Comparison of ENCODE assay signal across 9 cellular contexts in the genomic region with DNA sequence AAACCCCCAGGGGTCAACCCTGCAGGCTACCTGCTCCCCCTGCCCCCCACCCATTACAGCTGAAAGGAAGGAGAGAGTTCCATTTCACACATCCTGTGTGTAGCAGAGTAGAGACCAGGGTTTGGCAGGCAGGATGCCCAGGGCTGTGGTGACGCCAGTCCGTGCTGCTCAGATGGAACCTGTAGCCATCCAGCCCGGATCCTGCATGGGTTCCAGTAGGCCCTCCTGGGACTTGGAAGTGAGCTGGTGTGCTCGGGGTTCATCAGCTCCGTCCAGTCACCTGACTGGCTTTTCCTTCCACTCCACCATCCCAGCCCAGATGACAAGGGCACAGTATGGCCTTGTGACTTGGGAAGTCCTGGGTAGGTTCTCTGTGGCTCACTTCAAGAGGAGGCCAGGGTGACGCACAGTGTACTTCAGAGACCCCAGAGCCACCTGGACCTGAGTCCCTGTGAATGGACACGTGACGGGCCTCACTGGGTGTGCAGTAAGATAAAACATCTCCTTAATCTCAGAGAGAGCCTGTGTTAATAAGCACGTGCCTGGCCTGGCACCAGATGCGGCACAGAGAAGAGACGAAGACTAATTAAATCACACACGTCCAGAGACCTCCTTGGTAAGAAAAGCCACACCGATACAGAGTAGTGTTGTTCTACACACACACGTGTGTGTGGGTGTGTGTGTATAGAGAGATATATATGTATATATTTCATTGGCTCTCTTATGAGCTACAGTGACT. TPM values are rescaled to one million over a fixed set of nuclear protein-coding genes. Genes with fewer than 3 reads are reported as not detected.
DNase-seq lines count a peak whose midpoint lies in the region; ATAC-seq and TF ChIP-seq lines count a peak whose summit lies in the region.
"Had no signal": no experiment of that assay in that cellular context is flagged by ENCODE, and none has a peak within 500 bp of the region (broad histone marks: within the 10 kb centered on the region; RNA-seq: fewer than 3 reads in every experiment).

No MANE protein-coding gene starts in this region.

- peaks cover 72 to 77% of the 10 kb centered on the region in 2 donors for H3K4me1 Mint-ChIP-seq in effector memory CD8-positive, alpha-beta T cell (ENCODE audit: low read depth in 2 of 2)

- no peaks in the 10 kb centered on the region for H3K27me3 Mint-ChIP-seq in effector memory CD8-positive, alpha-beta T cell

- H3K27ac Mint-ChIP-seq in effector memory CD8-positive, alpha-beta T cell: peak overlapping the region; percentile 89 to 93

- TF ChIP-seq CTCF in spleen (IDR thresholded peaks at IDR 0.05 in 8 of 11, conservative IDR thresholded peaks at IDR 0.05 in 3 of 11): no peak

- TF ChIP-seq POLR2A in spleen (IDR thresholded peaks at IDR 0.05): no peak

- H3K36me3 Mint-ChIP-seq in effector memory CD8-positive, alpha-beta T cell (ENCODE audit: insufficient read depth): peaks cover 70% of the 10 kb centered on the region

- H3K27me3 ChIP-seq in spleen (replicated peaks in 1 of 7): no peaks in the 10 kb centered on the region

- DNase-seq in NCI-H2081 (lab: John Stamatoyannopoulos, UW): peak; percentile 45 to 48
- DNase-seq in NCI-H2081 treated with DMSO at 0.1 percent for 48 hours (lab: John Stamatoyannopoulos, UW): no peak
- peak; percentile 78 to 81 for DNase-seq in NCI-H524 (lab: John Stamatoyannopoulos, UW)
- DNase-seq in effector memory CD8-positive, alpha-beta T cell: no peak
- DNase-seq in spleen: no peak
- no peak for DNase-seq in effector CD4-positive, alpha-beta T cell
- no peak for DNase-seq in left lobe of liver (ENCODE audit: low spot score)

- peak overlapping the region; percentile 76 to 97 for H3K4me3 Mint-ChIP-seq in effector memory CD8-positive, alpha-beta T cell

- peak overlapping the region in 1 of 8 donors; percentile 3 for H3K4me3 ChIP-seq in spleen

- H3K9me3 ChIP-seq in spleen: no peaks in the 10 kb centered on the region

- intact Hi-C loops in spleen (cut with DNase I; ENCODE audit: low total_unique reads): no loop called here

- ATAC-seq in effector memory CD8-positive, alpha-beta T cell (replicated peaks): peak; percentile 46
- ATAC-seq in HG03097 (IDR thresholded peaks at IDR 0.05; ENCODE audit: low FRiP score, unreplicated experiment): no peak
- no peak for ATAC-seq in left lobe of liver

- peaks cover 0 to 79% (median 7%) of the 10 kb centered on the region in 6 donors for H3K36me3 ChIP-seq in spleen

- no peaks in the 10 kb centered on the region for H3K9me3 Mint-ChIP-seq in effector memory CD8-positive, alpha-beta T cell

- peaks cover 54 to 100% (median 82%) of the 10 kb centered on the region in 6 donors for H3K4me1 ChIP-seq in spleen

- H3K27ac ChIP-seq in spleen: peak overlapping the region; percentile 1 to 97 (median 48)
- H3K27ac ChIP-seq: VCaP had no signal

- 61 to 85% (median 67%) methylated on average over 12 to 14 of the region's 14 CpGs for WGBS in spleen, 5 donors

RNA-seq across cellular contexts. Expression of gene ITPKB, which starts 16.0 kb away (rescaled TPM):
- 10 to 100 TPM; 51.1 to 74.6 (median 68.2) TPM for total RNA-seq in spleen
- 10 to 100 TPM in 2 of 3 donors, 1 to 10 TPM in 1; 8.5 to 24.4 (median 11.8) TPM for polyA plus RNA-seq in spleen
- 3.1 TPM for total RNA-seq in left lobe of liver

Comparison
In these comparisons a context has a peak if more than half of its experiments do, and no peak if none do; other contexts are left out.
1. DNase-seq: peak in NCI-H2081 (2 of 2) and NCI-H524 (2 of 2); none in NCI-H2081 treated with DMSO at 0.1 percent for 48 hours (single experiment), effector memory CD8-positive, alpha-beta T cell (0 of 3), spleen (single experiment), effector CD4-positive, alpha-beta T cell (single experiment) and left lobe of liver (single experiment).
2. RNA of gene ITPKB, which starts 16.0 kb away (total RNA-seq): 51.1 to 74.6 TPM in spleen; 3.1 TPM in left lobe of liver (single experiment); every median in the first group is over 10 times any median in the second.